In genomic region chr12:93524386-93525133, GRCh38 we compare ENCODE assay signal across 1 cellular context.
TF ChIP-seq lines count a peak whose summit lies in the region.

No MANE protein-coding gene starts in this region.

TF ChIP-seq in HepG2, 621 proteins besides CTCF, POLR2A, EP300 and RAD21:
- TF ChIP-seq MNT (IDR thresholded peaks at IDR 0.05) (no peak), MED1 (CRISPR knock-in tag; IDR thresholded peaks at IDR 0.05) (no peak), ZFP36 (IDR thresholded peaks at IDR 0.05; ENCODE audit: borderline replicate concordance, low read depth, low read length, partially characterized antibody) (no peak), SYNCRIP (IDR thresholded peaks at IDR 0.05; ENCODE audit: insufficient read depth, low read depth, low read length) (no peak), BCL6 (CRISPR knock-in tag; IDR thresholded peaks at IDR 0.05) (no peak), NFRKB (IDR thresholded peaks at IDR 0.05) (no peak), SALL1 (CRISPR knock-in tag; IDR thresholded peaks at IDR 0.05) (no peak)
